Comparison of ENCODE assay signal across 9 cellular contexts in genomic region chr10:329361-330099, GRCh38.
A peak's percentile ranks its signal among the peaks of the same experiment; 100 is the strongest.
DNase-seq lines count a peak whose midpoint lies in the region; ATAC-seq, FAIRE-seq and TF ChIP-seq lines count a peak whose summit lies in the region.
"Had no signal": no experiment of that assay in that cellular context is flagged by ENCODE, and none has a peak within 500 bp of the region (broad histone marks: within the 10 kb centered on the region; RNA-seq: fewer than 3 reads in every experiment).

No MANE protein-coding gene starts in this region.

- intact Hi-C loops in naive thymus-derived CD4-positive, alpha-beta T cell (cut with micrococcal nuclease): loop anchor here in 1 of 2 donors (2.0 to 5.0 kb wide), 3 partner anchors 15 to 123 kb away; no protein-coding TSS in a partner anchor
- intact Hi-C loops in aorta (cut with DNase I): loop anchor here in 1 of 2 donors (5.0 kb wide), 1 partner anchor 43 kb away; no protein-coding TSS in a partner anchor

- peaks cover 0 to 9% (median 0%) of the 10 kb centered on the region in 3 experiments for H3K36me3 ChIP-seq in naive thymus-derived CD4-positive, alpha-beta T cell (ENCODE audit: control insufficient read depth in 2 of 3, insufficient read depth in 3 of 3, low read length in 3 of 3)
- no peaks in the 10 kb centered on the region for H3K36me3 ChIP-seq in aorta (ENCODE audit: control insufficient read depth in 1 of 2, insufficient read depth in 2 of 2, low read length in 1 of 2)
- H3K36me3 ChIP-seq: neutrophil had no signal

- POLR2A ChIA-PET in naive thymus-derived CD4-positive, alpha-beta T cell (lab: Charles Lee): interaction anchor here (0.6 kb wide), 1 partner anchor 14 kb away, joined by 3 read pairs; no protein-coding TSS in a partner anchor

- H3K27me3 ChIP-seq in naive thymus-derived CD4-positive, alpha-beta T cell (ENCODE audit: control insufficient read depth in 2 of 2, insufficient read depth in 2 of 2, low read length in 2 of 2): no peaks in the 10 kb centered on the region
- no peaks in the 10 kb centered on the region for H3K27me3 ChIP-seq in aorta (ENCODE audit: control insufficient read depth in 1 of 2, insufficient read depth in 2 of 2, low read length in 1 of 2)

- H3K4me1 Mint-ChIP-seq in naive thymus-derived CD4-positive, alpha-beta T cell: peaks cover 21 to 53% (median 31%) of the 10 kb centered on the region in 7 donors

- no peaks in the 10 kb centered on the region for H3K27me3 Mint-ChIP-seq in naive thymus-derived CD4-positive, alpha-beta T cell

- FAIRE-seq in GM12892 (lab: Jason Lieb, UNC): peak; percentile 27

- H3K27ac Mint-ChIP-seq in naive thymus-derived CD4-positive, alpha-beta T cell: peak overlapping the region; percentile 8 to 95 (median 79)

- CTCF ChIA-PET in naive thymus-derived CD4-positive, alpha-beta T cell (lab: Charles Lee): interaction anchor here (0.7 to 1.0 kb wide), 2 partner anchors 9 to 22 kb away, joined by 3 to 6 read pairs; no protein-coding TSS in a partner anchor

- peak overlapping the region; percentile 16 for H3K27ac ChIP-seq in naive thymus-derived CD4-positive, alpha-beta T cell (ENCODE audit: low read depth, low read length)
- peak overlapping the region in 1 of 2 donors; percentile 26 for H3K27ac ChIP-seq in aorta (ENCODE audit: low read depth in 1 of 2, low read length in 2 of 2)
- H3K27ac ChIP-seq: neutrophil had no signal

- H3K4me3 ChIP-seq in naive thymus-derived CD4-positive, alpha-beta T cell (ENCODE audit: low read length): no peak overlapping the region
- no peak overlapping the region for H3K4me3 ChIP-seq in aorta (ENCODE audit: low read length in 2 of 2)

- ATAC-seq in naive thymus-derived CD4-positive, alpha-beta T cell: peak; percentile 31
- ATAC-seq in aorta (ENCODE audit: low FRiP score) (peak; percentile 87), GM19324 (IDR thresholded peaks at IDR 0.05; ENCODE audit: low FRiP score, unreplicated experiment) (no peak)

- H3K4me3 Mint-ChIP-seq in naive thymus-derived CD4-positive, alpha-beta T cell: peak overlapping the region; percentile 54 to 85 (median 70)

- no peak for TF ChIP-seq POLR2A in GM12892 (IDR thresholded peaks at IDR 0.05; ENCODE audit: low read depth, low read length)

- no peaks in the 10 kb centered on the region for H3K9me3 ChIP-seq in naive thymus-derived CD4-positive, alpha-beta T cell (ENCODE audit: control insufficient read depth in 2 of 3, low read length in 3 of 3)
- no peaks in the 10 kb centered on the region for H3K9me3 ChIP-seq in aorta (ENCODE audit: control insufficient read depth, low read length)
- H3K9me3 ChIP-seq: neutrophil had no signal

- H3K36me3 Mint-ChIP-seq in naive thymus-derived CD4-positive, alpha-beta T cell: peaks cover 0 to 13% (median 4%) of the 10 kb centered on the region in 5 donors

- WGBS in aorta, 2 donors: 9 to 12% methylated on average over 15 of the region's 15 CpGs

- DNase-seq in 8988T (peak; percentile 65), GM12892 (ENCODE audit: insufficient read length) (no peak), NCI-H446 (lab: John Stamatoyannopoulos, UW) (peak; percentile 66 to 89), fibroblast of peridontal ligament (ENCODE audit: extremely low read depth) (peak; percentile 96), aorta (peak; percentile 91 to 95)
- DNase-seq in activated T-cell treated with anti-CD3 and anti-CD28 coated beads, Interleukin-2, amount 50 U/mL, for 1 hour: peak; percentile 40
- peak in 3 of 9 donors; percentile 10 to 15 (median 13) for DNase-seq in naive thymus-derived CD4-positive, alpha-beta T cell

- peaks cover 0 to 2% (median 0%) of the 10 kb centered on the region in 11 donors for H3K9me3 Mint-ChIP-seq in naive thymus-derived CD4-positive, alpha-beta T cell

- H3K4me1 ChIP-seq in naive thymus-derived CD4-positive, alpha-beta T cell (ENCODE audit: control insufficient read depth in 2 of 2, insufficient read depth in 2 of 2, low read length in 2 of 2): peaks cover 20 to 25% of the 10 kb centered on the region in 2 donors
- no peaks in the 10 kb centered on the region for H3K4me1 ChIP-seq in aorta (ENCODE audit: control insufficient read depth in 1 of 2, insufficient read depth in 2 of 2, low read length in 2 of 2)
